Comparison of ENCODE assay signal across 1 cellular context in the genomic region with DNA sequence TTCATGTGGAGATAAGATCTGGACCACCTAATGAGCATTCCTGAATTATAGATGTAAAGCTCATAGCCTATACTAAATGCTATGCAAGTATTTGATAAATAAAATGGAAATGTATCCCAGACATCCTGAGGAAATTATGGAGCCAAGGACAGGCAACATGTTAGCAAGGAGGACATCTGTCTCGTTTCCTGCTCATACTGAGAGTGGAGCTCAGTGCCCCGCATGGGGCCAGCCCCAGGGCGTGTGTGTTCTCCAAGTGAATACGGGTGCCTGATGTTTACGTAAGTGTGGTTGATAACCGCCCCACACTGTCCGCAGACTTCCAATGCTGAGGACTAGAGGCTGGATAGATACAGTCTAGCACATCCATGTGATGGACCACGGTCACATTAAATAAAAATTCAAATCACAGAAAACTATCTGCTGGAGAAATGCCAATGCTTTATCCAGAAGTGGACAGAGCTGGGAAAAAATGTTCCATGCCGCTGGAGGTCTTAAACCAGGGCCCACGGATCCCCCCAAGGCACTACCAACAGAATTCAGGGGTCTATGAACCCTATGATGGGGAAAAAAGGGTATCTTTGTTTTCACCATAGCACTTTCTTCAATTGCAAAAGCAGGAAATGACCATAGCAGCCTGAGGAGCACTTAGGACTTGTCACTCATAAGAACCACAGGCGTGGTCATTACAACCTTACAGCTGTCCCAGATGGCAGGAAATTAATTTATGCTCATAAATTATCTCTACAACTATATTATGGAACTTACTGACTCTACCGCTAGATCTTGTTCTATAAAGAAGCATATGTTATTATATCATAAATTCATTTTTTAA.
TF ChIP-seq lines count a peak whose summit lies in the region.

No MANE protein-coding gene starts in this region.

TF ChIP-seq in K562, 482 proteins besides CTCF, POLR2A, EP300 and RAD21 (continued from another document):
- TF ChIP-seq, protein P1, sequence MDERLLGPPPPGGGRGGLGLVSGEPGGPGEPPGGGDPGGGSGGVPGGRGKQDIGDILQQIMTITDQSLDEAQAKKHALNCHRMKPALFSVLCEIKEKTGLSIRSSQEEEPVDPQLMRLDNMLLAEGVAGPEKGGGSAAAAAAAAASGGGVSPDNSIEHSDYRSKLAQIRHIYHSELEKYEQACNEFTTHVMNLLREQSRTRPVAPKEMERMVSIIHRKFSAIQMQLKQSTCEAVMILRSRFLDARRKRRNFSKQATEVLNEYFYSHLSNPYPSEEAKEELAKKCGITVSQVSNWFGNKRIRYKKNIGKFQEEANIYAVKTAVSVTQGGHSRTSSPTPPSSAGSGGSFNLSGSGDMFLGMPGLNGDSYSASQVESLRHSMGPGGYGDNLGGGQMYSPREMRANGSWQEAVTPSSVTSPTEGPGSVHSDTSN (CRISPR knock-in tag; IDR thresholded peaks at IDR 0.05; ENCODE audit: low read depth), result no peak
- TF ChIP-seq, protein P1 (tag; conservative IDR thresholded peaks at IDR 0.05; ENCODE audit: low read depth), result peak; percentile 68
